In genomic region chr16:56603589-56603988, GRCh38 we compare ENCODE assay signal across 9 cellular contexts. TPM values are rescaled to one million over a fixed set of nuclear protein-coding genes. Genes with fewer than 3 reads are reported as not detected.
A peak's percentile ranks its signal among the peaks of the same experiment; 100 is the strongest.
DNase-seq lines count a peak whose midpoint lies in the region; ATAC-seq and TF ChIP-seq lines count a peak whose summit lies in the region.
"Had no signal": no experiment of that assay in that cellular context is flagged by ENCODE, and none has a peak within 500 bp of the region (broad histone marks: within the 10 kb centered on the region; RNA-seq: fewer than 3 reads in every experiment).

No MANE protein-coding gene starts in this region.

- ATAC-seq in SK-N-SH treated with all-trans-retinoic acid at 6 μM for 48 hours (no peak), lung (ENCODE audit: insufficient read depth, low FRiP score) (no peak), GM21515 (IDR thresholded peaks at IDR 0.05; ENCODE audit: unreplicated experiment) (no peak)

- POLR2A ChIA-PET in SK-N-SH (lab: Yijun Ruan, JAX): interaction anchor here (0.6 kb wide), 1 partner anchor 58 kb away, joined by 4 read pairs; no protein-coding TSS in a partner anchor

- no peak overlapping the region for H2AFZ ChIP-seq in SK-N-SH (ENCODE audit: low read depth)
- no peak overlapping the region for H2AFZ ChIP-seq in mammary epithelial cell (ENCODE audit: low read depth, low read length)

- H3K36me3 ChIP-seq in SK-N-SH (replicated peaks in 1 of 2; ENCODE audit: control insufficient read depth in 1 of 2, insufficient read depth in 2 of 2, low read length in 1 of 2): no peaks in the 10 kb centered on the region
- H3K36me3 ChIP-seq in mammary epithelial cell (ENCODE audit: insufficient read depth, low read length): no peaks in the 10 kb centered on the region
- H3K36me3 ChIP-seq in lung (ENCODE audit: control insufficient read depth in 2 of 2, insufficient read depth in 2 of 2, low read length in 2 of 2): no peaks in the 10 kb centered on the region

- H3K4me2 ChIP-seq in SK-N-SH (no peak overlapping the region), mammary epithelial cell (ENCODE audit: insufficient read depth, low read depth, low read length) (no peak overlapping the region)

- H3K27me3 ChIP-seq in SK-N-SH (ENCODE audit: insufficient read depth): no peaks in the 10 kb centered on the region
- no peaks in the 10 kb centered on the region for H3K27me3 ChIP-seq in mammary epithelial cell (ENCODE audit: insufficient read depth, low read length)
- no peaks in the 10 kb centered on the region for H3K27me3 ChIP-seq in lung (ENCODE audit: control insufficient read depth, insufficient read depth)

- H3K27ac ChIP-seq in SK-N-SH (ENCODE audit: low read depth in 2 of 2, low read length in 1 of 2): no peak overlapping the region
- H3K27ac ChIP-seq in mammary epithelial cell (ENCODE audit: insufficient read depth, low read depth, low read length): no peak overlapping the region
- no peak overlapping the region for H3K27ac ChIP-seq in lung (ENCODE audit: low read depth in 1 of 2, low read length in 1 of 2)

- no peaks in the 10 kb centered on the region for H3K9me3 ChIP-seq in SK-N-SH
- H3K9me3 ChIP-seq in mammary epithelial cell (replicated peaks; ENCODE audit: insufficient read depth, low read length): no peaks in the 10 kb centered on the region
- no peaks in the 10 kb centered on the region for H3K9me3 ChIP-seq in lung (ENCODE audit: control insufficient read depth in 2 of 2, insufficient read depth in 1 of 2, low read length in 1 of 2)

- no peaks in the 10 kb centered on the region for H3K9me2 ChIP-seq in SK-N-SH

- no peaks in the 10 kb centered on the region for H4K20me1 ChIP-seq in SK-N-SH (ENCODE audit: insufficient read depth)
- no peaks in the 10 kb centered on the region for H4K20me1 ChIP-seq in mammary epithelial cell (ENCODE audit: insufficient read depth, low read length)

- H3K79me2 ChIP-seq in SK-N-SH (ENCODE audit: insufficient read depth) (peaks cover 2% of the 10 kb centered on the region), mammary epithelial cell (ENCODE audit: insufficient read depth, low read length) (no peaks in the 10 kb centered on the region)

- H3K4me3 ChIP-seq in SK-N-SH (ENCODE audit: low read depth in 2 of 2, low read length in 1 of 2) (no peak overlapping the region), mammary epithelial cell (replicated peaks in 1 of 3; ENCODE audit: insufficient read depth in 1 of 3, low read depth in 2 of 3, low read length in 3 of 3) (no peak overlapping the region), lung (no peak overlapping the region)

- H3K9ac ChIP-seq in SK-N-SH: no peak overlapping the region
- H3K9ac ChIP-seq in mammary epithelial cell (ENCODE audit: insufficient read depth, low read length): no peak overlapping the region

- peak; percentile 67 for DNase-seq in SK-N-SH
- peak; percentile 51 for DNase-seq in MV-4-11 (lab: John Stamatoyannopoulos, UW)
- no peak for DNase-seq in mammary epithelial cell
- no peak for DNase-seq in lung (ENCODE audit: low spot score)
- DNase-seq in activated effector memory CD4-positive, alpha-beta T cell treated with anti-CD3 and anti-CD28 coated beads, Interleukin-2, amount 50 U/mL, for 16 hours: no peak
- DNase-seq in stimulated activated CD4-positive, alpha-beta T cell treated with anti-CD3 and anti-CD28 coated beads, Interleukin-2, amount 100 ng/mL, for 24 hours: no peak

- TF ChIP-seq CTCF in SK-N-SH (IDR thresholded peaks at IDR 0.05) (peak; percentile 55), mammary epithelial cell (conservative IDR thresholded peaks at IDR 0.05 in 1 of 2, IDR thresholded peaks at IDR 0.05 in 1 of 2; ENCODE audit: extremely low read depth in 1 of 2, insufficient read depth in 1 of 2, low read depth in 1 of 2, low read length in 2 of 2) (peak; percentile 8 to 60), lung (IDR thresholded peaks at IDR 0.05; ENCODE audit: control extremely low read depth, extremely low read depth) (peak; percentile 43)

- dilution Hi-C loops in mammary epithelial cell (cut with HindIII; ENCODE audit: low sequenced_read_pairs): no loop called here

- no peak for TF ChIP-seq EP300 in SK-N-SH (IDR thresholded peaks at IDR 0.05; ENCODE audit: borderline replicate concordance in 1 of 2, low read depth in 1 of 2, low read length in 1 of 2)

- TF ChIP-seq RAD21 in SK-N-SH (IDR thresholded peaks at IDR 0.05; ENCODE audit: low read length): peak; percentile 73

- WGBS in SK-N-SH (ENCODE audit: low lambda C conversion rate): 92% methylated on average over 4 of the region's 4 CpGs
- WGBS in mammary epithelial cell (ENCODE audit: low coverage, missing lambda C conversion rate): 88% methylated on average over 4 of the region's 4 CpGs
- WGBS in lung, 2 donors: 39 to 42% methylated on average over 4 of the region's 4 CpGs

- in situ Hi-C loops in mammary epithelial cell (cut with MboI; ENCODE audit: low sequenced_read_pairs in 2 of 2): loop anchor here in 1 of 2 donors (5.0 to 10.0 kb wide), 2 partner anchors 89 to 99 kb away; no protein-coding TSS in a partner anchor

- CTCF ChIA-PET in SK-N-SH (lab: Yijun Ruan, JAX) (interaction anchor here (0.6 to 8.2 kb wide), 29 partner anchors 9 to 1139 kb away, joined by 3 to 138 read pairs (median 4); partner anchors contain the start of gene MT1X), mammary epithelial cell (lab: Charles Lee; ENCODE audit: low non-redundant PET) (interaction anchor here (0.6 to 1.0 kb wide), 3 partner anchors 79 to 98 kb away, joined by 4 to 14 read pairs (median 14); partner anchors contain the start of gene MT1X)

- peaks cover 33% of the 10 kb centered on the region for H3F3A ChIP-seq in SK-N-SH (replicated peaks; ENCODE audit: insufficient read depth)

- H3K4me1 ChIP-seq in SK-N-SH (ENCODE audit: control insufficient read depth in 1 of 2, insufficient read depth in 2 of 2, low read depth in 1 of 2, low read length in 1 of 2) (peaks cover 18 to 20% of the 10 kb centered on the region in 2 experiments; a peak in 3 of 4 replicates), mammary epithelial cell (ENCODE audit: insufficient read depth, low read length) (peaks cover 29% of the 10 kb centered on the region), lung (ENCODE audit: control insufficient read depth in 2 of 2, insufficient read depth in 2 of 2, low read length in 2 of 2) (peaks cover 6 to 15% of the 10 kb centered on the region in 2 donors)

- BruUV-seq in mammary epithelial cell (replicated peaks; lab: Mats Ljungman, UMichigan): no TSS peak

- intact Hi-C loops in mammary epithelial cell (cut with micrococcal nuclease): loop anchor here (1.0 to 10.0 kb wide), 2 partner anchors 99 to 331 kb away; partner anchors contain the start of gene HERPUD1

TF ChIP-seq in SK-N-SH, 30 proteins besides CTCF, POLR2A, EP300 and RAD21:
- peak; percentile 75 for TF ChIP-seq SMC3 (IDR thresholded peaks at IDR 0.05; ENCODE audit: low read depth, low read length)
- no peak for TF ChIP-seq EZH2phosphoT487 (IDR thresholded peaks at IDR 0.05; ENCODE audit: borderline replicate concordance, low read depth)
- TF ChIP-seq SIN3A (IDR thresholded peaks at IDR 0.05; ENCODE audit: borderline replicate concordance, low read depth, low read length): no peak

TF ChIP-seq in SK-N-SH treated with all-trans-retinoic acid at 6 μM for 48 hours, 23 proteins besides CTCF, POLR2A, EP300 and RAD21:
- TF ChIP-seq ZNF8 (CRISPR knock-in tag; IDR thresholded peaks at IDR 0.05): no peak
- no peak for TF ChIP-seq BACH2 (CRISPR knock-in tag; IDR thresholded peaks at IDR 0.05; ENCODE audit: borderline replicate concordance)

RNA-seq across cellular contexts. Expression of gene MT2A, which starts 4.8 kb away (rescaled TPM):
- 79.9 and 133 TPM in 2 replicates for polyA plus RNA-seq in SK-N-SH (2012; rRNA removed)
- polyA plus RNA-seq in SK-N-SH (2012; cell fraction: cytosol; rRNA removed): 69.0 and 90.2 TPM in 2 replicates
- polyA plus RNA-seq in SK-N-SH (2012; cell fraction: nucleus; rRNA removed): 67.8 and 133 TPM in 2 replicates
- 1,000 to 10,000 TPM in 1 of 2 donors, 100 to 1,000 TPM in 1; 295 to 3,844 TPM for total RNA-seq in mammary epithelial cell
- polyA plus RNA-seq in mammary epithelial cell: 2,263 TPM
- 3,641 TPM for polyA minus RNA-seq in mammary epithelial cell
- total RNA-seq in lung: 100 to 1,000 TPM in 1 of 2 donors, 10 to 100 TPM in 1; 17.6 to 521 TPM
- polyA plus RNA-seq in lung: 1,000 to 10,000 TPM in 1 of 2 donors, 100 to 1,000 TPM in 1; 903 to 1,104 TPM

RNA-seq across cellular contexts. Expression of gene MT3, which starts 14.3 kb away (rescaled TPM):
- polyA plus RNA-seq in SK-N-SH (2012; rRNA removed) (0.43 TPM in 1 of 2 replicates, not detected in the other), mammary epithelial cell (not detected), lung (1 to 10 TPM; 1.3 to 4.4 TPM)
- polyA plus RNA-seq in SK-N-SH (2012; cell fraction: cytosol; rRNA removed): 0.08 and 0.12 TPM in 2 replicates
- polyA plus RNA-seq in SK-N-SH (2012; cell fraction: nucleus; rRNA removed): 0.22 TPM in 1 of 2 replicates, not detected in the other
- total RNA-seq in mammary epithelial cell (not detected), lung (not detected)
- polyA minus RNA-seq in mammary epithelial cell: not detected

RNA-seq across cellular contexts. Expression of gene MT1E, which starts 22.0 kb away (rescaled TPM):
- 106 and 205 TPM in 2 replicates for polyA plus RNA-seq in SK-N-SH (2012; rRNA removed)
- 94.6 and 121 TPM in 2 replicates for polyA plus RNA-seq in SK-N-SH (2012; cell fraction: cytosol; rRNA removed)
- polyA plus RNA-seq in SK-N-SH (2012; cell fraction: nucleus; rRNA removed): 52.0 and 151 TPM in 2 replicates
- 100 to 1,000 TPM; 259 to 468 TPM for total RNA-seq in mammary epithelial cell
- 2,254 TPM for polyA plus RNA-seq in mammary epithelial cell
- 623 TPM for polyA minus RNA-seq in mammary epithelial cell
- 100 to 1,000 TPM in 1 of 2 donors, 10 to 100 TPM in 1; 22.1 to 251 TPM for total RNA-seq in lung
- polyA plus RNA-seq in lung: 100 to 1,000 TPM in 1 of 2 donors, 10 to 100 TPM in 1; 66.9 to 746 TPM

RNA-seq across cellular contexts. Expression of gene MT1M, which starts 28.9 kb away (rescaled TPM):
- polyA plus RNA-seq in SK-N-SH (2012; rRNA removed): 0.45 and 1.3 TPM in 2 replicates
- 0.49 and 0.51 TPM in 2 replicates for polyA plus RNA-seq in SK-N-SH (2012; cell fraction: cytosol; rRNA removed)
- polyA plus RNA-seq in SK-N-SH (2012; cell fraction: nucleus; rRNA removed): 0.15 TPM in 2 replicates
- 1 to 10 TPM in 1 of 2 donors, not detected in 1; 2.5 TPM for total RNA-seq in mammary epithelial cell
- not detected for polyA plus RNA-seq in mammary epithelial cell
- polyA minus RNA-seq in mammary epithelial cell: not detected
- total RNA-seq in lung: 10 to 100 TPM in 1 of 2 donors, under 1 TPM in 1; 0.88 to 51.9 TPM
- polyA plus RNA-seq in lung: 100 to 1,000 TPM in 1 of 2 donors, 10 to 100 TPM in 1; 35.2 to 251 TPM
- total RNA-seq: activated CD8-positive, alpha-beta memory T cell treated with anti-CD3 and anti-CD28 coated beads for 36 hours had no signal

RNA-seq across cellular contexts. Expression of gene MT1A, which starts 34.9 kb away (rescaled TPM):
- 3.5 and 5.4 TPM in 2 replicates for polyA plus RNA-seq in SK-N-SH (2012; rRNA removed)
- 1.4 and 3.6 TPM in 2 replicates for polyA plus RNA-seq in SK-N-SH (2012; cell fraction: cytosol; rRNA removed)
- polyA plus RNA-seq in SK-N-SH (2012; cell fraction: nucleus; rRNA removed): 0.64 and 1.3 TPM in 2 replicates
- total RNA-seq in mammary epithelial cell: not detected
- 0.65 TPM for polyA plus RNA-seq in mammary epithelial cell
- polyA minus RNA-seq in mammary epithelial cell: not detected
- 10 to 100 TPM in 1 of 2 donors, 1 to 10 TPM in 1; 1.1 to 36.2 TPM for total RNA-seq in lung
- polyA plus RNA-seq in lung: 100 to 1,000 TPM in 1 of 2 donors, 10 to 100 TPM in 1; 66.7 to 438 TPM

Comparison
In these comparisons a context has a peak if more than half of its experiments do, and no peak if none do; other contexts are left out.
1. DNase-seq: peak in SK-N-SH (single experiment) and MV-4-11 (single experiment); none in mammary epithelial cell (single experiment), lung (single experiment), activated effector memory CD4-positive, alpha-beta T cell treated with anti-CD3 and anti-CD28 coated beads, Interleukin-2, amount 50 U/mL, for 16 hours (single experiment) and stimulated activated CD4-positive, alpha-beta T cell treated with anti-CD3 and anti-CD28 coated beads, Interleukin-2, amount 100 ng/mL, for 24 hours (0 of 2).
2. Peak in every context shown above with its lines, with median percentiles within 50 percentile points of each other: CTCF ChIP-seq.